In genomic region chr5:114361724-114362196, GRCh38 we compare ENCODE assay signal across 1 cellular context.
TF ChIP-seq lines count a peak whose summit lies in the region.

KCNN2 (plus strand) TSS chr5:114362070; CDS start chr5:114362140, 70 bp downstream.

TF ChIP-seq in HepG2, 621 proteins besides CTCF, POLR2A, EP300 and RAD21 (continued from another document):
- TF ChIP-seq, protein P1, sequence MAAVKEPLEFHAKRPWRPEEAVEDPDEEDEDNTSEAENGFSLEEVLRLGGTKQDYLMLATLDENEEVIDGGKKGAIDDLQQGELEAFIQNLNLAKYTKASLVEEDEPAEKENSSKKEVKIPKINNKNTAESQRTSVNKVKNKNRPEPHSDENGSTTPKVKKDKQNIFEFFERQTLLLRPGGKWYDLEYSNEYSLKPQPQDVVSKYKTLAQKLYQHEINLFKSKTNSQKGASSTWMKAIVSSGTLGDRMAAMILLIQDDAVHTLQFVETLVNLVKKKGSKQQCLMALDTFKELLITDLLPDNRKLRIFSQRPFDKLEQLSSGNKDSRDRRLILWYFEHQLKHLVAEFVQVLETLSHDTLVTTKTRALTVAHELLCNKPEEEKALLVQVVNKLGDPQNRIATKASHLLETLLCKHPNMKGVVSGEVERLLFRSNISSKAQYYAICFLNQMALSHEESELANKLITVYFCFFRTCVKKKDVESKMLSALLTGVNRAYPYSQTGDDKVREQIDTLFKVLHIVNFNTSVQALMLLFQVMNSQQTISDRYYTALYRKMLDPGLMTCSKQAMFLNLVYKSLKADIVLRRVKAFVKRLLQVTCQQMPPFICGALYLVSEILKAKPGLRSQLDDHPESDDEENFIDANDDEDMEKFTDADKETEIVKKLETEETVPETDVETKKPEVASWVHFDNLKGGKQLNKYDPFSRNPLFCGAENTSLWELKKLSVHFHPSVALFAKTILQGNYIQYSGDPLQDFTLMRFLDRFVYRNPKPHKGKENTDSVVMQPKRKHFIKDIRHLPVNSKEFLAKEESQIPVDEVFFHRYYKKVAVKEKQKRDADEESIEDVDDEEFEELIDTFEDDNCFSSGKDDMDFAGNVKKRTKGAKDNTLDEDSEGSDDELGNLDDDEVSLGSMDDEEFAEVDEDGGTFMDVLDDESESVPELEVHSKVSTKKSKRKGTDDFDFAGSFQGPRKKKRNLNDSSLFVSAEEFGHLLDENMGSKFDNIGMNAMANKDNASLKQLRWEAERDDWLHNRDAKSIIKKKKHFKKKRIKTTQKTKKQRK (IDR thresholded peaks at IDR 0.05; ENCODE audit: low read length): no peak
- TF ChIP-seq ATF2 (CRISPR knock-in tag; IDR thresholded peaks at IDR 0.05) (no peak), LRRFIP1 (CRISPR knock-in tag; conservative IDR thresholded peaks at IDR 0.05) (no peak), ZNF607 (CRISPR knock-in tag; IDR thresholded peaks at IDR 0.05; ENCODE audit: borderline replicate concordance) (no peak), ZKSCAN8 (CRISPR knock-in tag; IDR thresholded peaks at IDR 0.05; ENCODE audit: borderline replicate concordance) (no peak), ZNF430 (CRISPR knock-in tag; IDR thresholded peaks at IDR 0.05) (no peak), NFYC (CRISPR knock-in tag; IDR thresholded peaks at IDR 0.05) (peak; percentile 18; the same call in 1 of the 2 replicates), ZNF496 (CRISPR knock-in tag; IDR thresholded peaks at IDR 0.05; ENCODE audit: insufficient replicate concordance) (no peak), ZNF784 (CRISPR knock-in tag; IDR thresholded peaks at IDR 0.05; ENCODE audit: borderline replicate concordance) (no peak), NFYB (CRISPR knock-in tag; IDR thresholded peaks at IDR 0.05) (peak; percentile 44; the same call in 1 of the 2 replicates), GATAD1 (CRISPR knock-in tag; IDR thresholded peaks at IDR 0.05) (no peak), ZNF720 (CRISPR knock-in tag; IDR thresholded peaks at IDR 0.05) (no peak), ZNF800 (CRISPR knock-in tag; IDR thresholded peaks at IDR 0.05) (peak; percentile 60), SOX6 (IDR thresholded peaks at IDR 0.05) (no peak), SOX6 (CRISPR knock-in tag; IDR thresholded peaks at IDR 0.05) (0 out of 2 replicates have a peak, but pooled peaks have one; percentile 13), PRDM10 (CRISPR knock-in tag; IDR thresholded peaks at IDR 0.05; ENCODE audit: low read depth) (no peak), CENPBD1 (CRISPR knock-in tag; IDR thresholded peaks at IDR 0.05; ENCODE audit: borderline replicate concordance, low read depth) (no peak)
- TF ChIP-seq, protein P2, sequence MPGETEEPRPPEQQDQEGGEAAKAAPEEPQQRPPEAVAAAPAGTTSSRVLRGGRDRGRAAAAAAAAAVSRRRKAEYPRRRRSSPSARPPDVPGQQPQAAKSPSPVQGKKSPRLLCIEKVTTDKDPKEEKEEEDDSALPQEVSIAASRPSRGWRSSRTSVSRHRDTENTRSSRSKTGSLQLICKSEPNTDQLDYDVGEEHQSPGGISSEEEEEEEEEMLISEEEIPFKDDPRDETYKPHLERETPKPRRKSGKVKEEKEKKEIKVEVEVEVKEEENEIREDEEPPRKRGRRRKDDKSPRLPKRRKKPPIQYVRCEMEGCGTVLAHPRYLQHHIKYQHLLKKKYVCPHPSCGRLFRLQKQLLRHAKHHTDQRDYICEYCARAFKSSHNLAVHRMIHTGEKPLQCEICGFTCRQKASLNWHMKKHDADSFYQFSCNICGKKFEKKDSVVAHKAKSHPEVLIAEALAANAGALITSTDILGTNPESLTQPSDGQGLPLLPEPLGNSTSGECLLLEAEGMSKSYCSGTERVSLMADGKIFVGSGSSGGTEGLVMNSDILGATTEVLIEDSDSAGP (CRISPR knock-in tag; IDR thresholded peaks at IDR 0.05; ENCODE audit: borderline replicate concordance): peak; percentile 61; the same call in 1 of the 2 replicates
- TF ChIP-seq, protein P3, sequence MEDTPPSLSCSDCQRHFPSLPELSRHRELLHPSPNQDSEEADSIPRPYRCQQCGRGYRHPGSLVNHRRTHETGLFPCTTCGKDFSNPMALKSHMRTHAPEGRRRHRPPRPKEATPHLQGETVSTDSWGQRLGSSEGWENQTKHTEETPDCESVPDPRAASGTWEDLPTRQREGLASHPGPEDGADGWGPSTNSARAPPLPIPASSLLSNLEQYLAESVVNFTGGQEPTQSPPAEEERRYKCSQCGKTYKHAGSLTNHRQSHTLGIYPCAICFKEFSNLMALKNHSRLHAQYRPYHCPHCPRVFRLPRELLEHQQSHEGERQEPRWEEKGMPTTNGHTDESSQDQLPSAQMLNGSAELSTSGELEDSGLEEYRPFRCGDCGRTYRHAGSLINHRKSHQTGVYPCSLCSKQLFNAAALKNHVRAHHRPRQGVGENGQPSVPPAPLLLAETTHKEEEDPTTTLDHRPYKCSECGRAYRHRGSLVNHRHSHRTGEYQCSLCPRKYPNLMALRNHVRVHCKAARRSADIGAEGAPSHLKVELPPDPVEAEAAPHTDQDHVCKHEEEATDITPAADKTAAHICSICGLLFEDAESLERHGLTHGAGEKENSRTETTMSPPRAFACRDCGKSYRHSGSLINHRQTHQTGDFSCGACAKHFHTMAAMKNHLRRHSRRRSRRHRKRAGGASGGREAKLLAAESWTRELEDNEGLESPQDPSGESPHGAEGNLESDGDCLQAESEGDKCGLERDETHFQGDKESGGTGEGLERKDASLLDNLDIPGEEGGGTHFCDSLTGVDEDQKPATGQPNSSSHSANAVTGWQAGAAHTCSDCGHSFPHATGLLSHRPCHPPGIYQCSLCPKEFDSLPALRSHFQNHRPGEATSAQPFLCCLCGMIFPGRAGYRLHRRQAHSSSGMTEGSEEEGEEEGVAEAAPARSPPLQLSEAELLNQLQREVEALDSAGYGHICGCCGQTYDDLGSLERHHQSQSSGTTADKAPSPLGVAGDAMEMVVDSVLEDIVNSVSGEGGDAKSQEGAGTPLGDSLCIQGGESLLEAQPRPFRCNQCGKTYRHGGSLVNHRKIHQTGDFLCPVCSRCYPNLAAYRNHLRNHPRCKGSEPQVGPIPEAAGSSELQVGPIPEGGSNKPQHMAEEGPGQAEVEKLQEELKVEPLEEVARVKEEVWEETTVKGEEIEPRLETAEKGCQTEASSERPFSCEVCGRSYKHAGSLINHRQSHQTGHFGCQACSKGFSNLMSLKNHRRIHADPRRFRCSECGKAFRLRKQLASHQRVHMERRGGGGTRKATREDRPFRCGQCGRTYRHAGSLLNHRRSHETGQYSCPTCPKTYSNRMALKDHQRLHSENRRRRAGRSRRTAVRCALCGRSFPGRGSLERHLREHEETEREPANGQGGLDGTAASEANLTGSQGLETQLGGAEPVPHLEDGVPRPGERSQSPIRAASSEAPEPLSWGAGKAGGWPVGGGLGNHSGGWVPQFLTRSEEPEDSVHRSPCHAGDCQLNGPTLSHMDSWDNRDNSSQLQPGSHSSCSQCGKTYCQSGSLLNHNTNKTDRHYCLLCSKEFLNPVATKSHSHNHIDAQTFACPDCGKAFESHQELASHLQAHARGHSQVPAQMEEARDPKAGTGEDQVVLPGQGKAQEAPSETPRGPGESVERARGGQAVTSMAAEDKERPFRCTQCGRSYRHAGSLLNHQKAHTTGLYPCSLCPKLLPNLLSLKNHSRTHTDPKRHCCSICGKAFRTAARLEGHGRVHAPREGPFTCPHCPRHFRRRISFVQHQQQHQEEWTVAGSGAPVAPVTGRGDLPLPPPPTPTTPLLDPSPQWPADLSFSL (CRISPR knock-in tag; IDR thresholded peaks at IDR 0.05): no peak
